Comparison of ENCODE assay signal across 21 cellular contexts in genomic region chr1:30195424-30196134, GRCh38.
"Had no signal": no experiment of that assay in that cellular context is flagged by ENCODE, and none has a peak within 500 bp of the region (broad histone marks: within the 10 kb centered on the region; RNA-seq: fewer than 3 reads in every experiment).

No MANE protein-coding gene starts in this region.

- H3K27ac Mint-ChIP-seq: activated CD8-positive, alpha-beta memory T cell treated with anti-CD3 and anti-CD28 coated beads, Interleukin-2, amount 10 ng/mL, durations not matched to agents 7 days and 5 days; activated CD8-positive, alpha-beta T cell treated with anti-CD3 and anti-CD28 coated beads, Interleukin-2, amount 10 ng/mL, durations not matched to agents 7 days and 5 days; activated naive CD4-positive, alpha-beta T cell treated with anti-CD3 and anti-CD28 coated beads, Interleukin-2, amount 50 U/mL, for 72 hours; T-helper 1 cell treated with Interleukin-12 subunit alpha and Interleukin-12 subunit beta and Interleukin-4 antibody, amounts not matched to agents 30 μg/mL and 1 μg/mL, for 36 hours; WTC11 had no signal

- H3K36me3 Mint-ChIP-seq: activated CD8-positive, alpha-beta memory T cell treated with anti-CD3 and anti-CD28 coated beads, Interleukin-2, amount 10 ng/mL, durations not matched to agents 7 days and 5 days; activated naive CD4-positive, alpha-beta T cell treated with anti-CD3 and anti-CD28 coated beads, Interleukin-2, amount 50 U/mL, for 72 hours; brain had no signal

- H3K4me3 ChIP-seq: K562 had no signal

- H3K9me3 Mint-ChIP-seq: activated naive CD4-positive, alpha-beta T cell treated with anti-CD3 and anti-CD28 coated beads, Interleukin-2, amount 50 U/mL, for 72 hours; activated T-cell treated with anti-CD3 and anti-CD28 coated beads, Interleukin-2, amount 50 U/mL, for 4 hours; T-helper 1 cell treated with Interleukin-12 subunit alpha and Interleukin-12 subunit beta and Interleukin-4 antibody, amounts not matched to agents 30 μg/mL and 1 μg/mL, for 36 hours had no signal

- H3K4me3 Mint-ChIP-seq: activated CD8-positive, alpha-beta memory T cell treated with anti-CD3 and anti-CD28 coated beads, Interleukin-2, amount 10 ng/mL, durations not matched to agents 7 days and 5 days; activated CD8-positive, alpha-beta T cell treated with anti-CD3 and anti-CD28 coated beads, Interleukin-2, amount 10 ng/mL, durations not matched to agents 7 days and 5 days; activated T-cell treated with anti-CD3 and anti-CD28 coated beads, Interleukin-2, amount 50 U/mL, for 4 hours; T-helper 1 cell treated with Interleukin-12 subunit alpha and Interleukin-12 subunit beta and Interleukin-4 antibody, amounts not matched to agents 30 μg/mL and 1 μg/mL, for 36 hours; WTC11 had no signal

- H3K4me1 Mint-ChIP-seq: WTC11 had no signal

- ATAC-seq: activated CD8-positive, alpha-beta memory T cell treated with anti-CD3 and anti-CD28 coated beads, Interleukin-2, amount 10 ng/mL, durations not matched to agents 7 days and 5 days; activated CD8-positive, alpha-beta T cell treated with anti-CD3 and anti-CD28 coated beads, Interleukin-2, amount 10 ng/mL, durations not matched to agents 7 days and 5 days; activated naive CD4-positive, alpha-beta T cell treated with anti-CD3 and anti-CD28 coated beads, Interleukin-2, amount 50 U/mL, for 72 hours; activated T-cell treated with anti-CD3 and anti-CD28 coated beads, Interleukin-2, amount 50 U/mL, for 4 hours; K562; WTC11 had no signal

- DNase-seq: activated CD4-positive, alpha-beta T cell treated with anti-CD3 and anti-CD28 coated beads for 48 hours; activated CD4-positive, alpha-beta T cell treated with anti-CD3 and anti-CD28 coated beads, Interleukin-2, amount 50 U/mL, for 4 hours; activated CD4-positive, CD25-positive, alpha-beta regulatory T cell treated with anti-CD3 and anti-CD28 coated beads, Interleukin-2, amount 50 U/mL, for 72 hours; activated CD8-positive, alpha-beta memory T cell treated with anti-CD3 and anti-CD28 coated beads, Interleukin-2, amount 10 ng/mL, durations not matched to agents 7 days and 5 days; activated CD8-positive, alpha-beta T cell treated with anti-CD3 and anti-CD28 coated beads, Interleukin-2, amount 10 ng/mL, durations not matched to agents 7 days and 5 days; activated effector memory CD4-positive, alpha-beta T cell treated with anti-CD3 and anti-CD28 coated beads, Interleukin-2, amount 50 U/mL, for 16 hours; activated naive CD4-positive, alpha-beta T cell treated with Interleukin-2 at 50 U/mL for 16 hours; activated T-cell treated with anti-CD3 and anti-CD28 coated beads, Interleukin-2, amount 50 U/mL, for 4 hours; amygdala; Kasumi-1; NCI-H1105 treated with DMSO at 0.1 percent for 48 hours; NCI-H1436 treated with DMSO at 0.1 percent for 48 hours; NCI-H187; NCI-H2081; NCI-H774; T-helper 9 cell had no signal
